Comparison of ENCODE assay signal across 1 cellular context in genomic region chr22:40714514-40714966, GRCh38.
TF ChIP-seq lines count a peak whose summit lies in the region.

No MANE protein-coding gene starts in this region.

TF ChIP-seq in GM23338, 12 proteins besides CTCF, POLR2A, EP300 and RAD21 (continued from another document):
- TF ChIP-seq ZNF462 (CRISPR knock-in tag; IDR thresholded peaks at IDR 0.05) (no peak), EZH2phosphoT487 (IDR thresholded peaks at IDR 0.05; ENCODE audit: unreplicated experiment) (no peak), ZNF114 (CRISPR knock-in tag; IDR thresholded peaks at IDR 0.05) (no peak), STAT1 (IDR thresholded peaks at IDR 0.05; ENCODE audit: unreplicated experiment) (no peak), EZH2 (IDR thresholded peaks at IDR 0.05; ENCODE audit: low read depth, unreplicated experiment) (no peak)
